ENCODE assay signal across 10 cellular contexts in the genomic region with DNA sequence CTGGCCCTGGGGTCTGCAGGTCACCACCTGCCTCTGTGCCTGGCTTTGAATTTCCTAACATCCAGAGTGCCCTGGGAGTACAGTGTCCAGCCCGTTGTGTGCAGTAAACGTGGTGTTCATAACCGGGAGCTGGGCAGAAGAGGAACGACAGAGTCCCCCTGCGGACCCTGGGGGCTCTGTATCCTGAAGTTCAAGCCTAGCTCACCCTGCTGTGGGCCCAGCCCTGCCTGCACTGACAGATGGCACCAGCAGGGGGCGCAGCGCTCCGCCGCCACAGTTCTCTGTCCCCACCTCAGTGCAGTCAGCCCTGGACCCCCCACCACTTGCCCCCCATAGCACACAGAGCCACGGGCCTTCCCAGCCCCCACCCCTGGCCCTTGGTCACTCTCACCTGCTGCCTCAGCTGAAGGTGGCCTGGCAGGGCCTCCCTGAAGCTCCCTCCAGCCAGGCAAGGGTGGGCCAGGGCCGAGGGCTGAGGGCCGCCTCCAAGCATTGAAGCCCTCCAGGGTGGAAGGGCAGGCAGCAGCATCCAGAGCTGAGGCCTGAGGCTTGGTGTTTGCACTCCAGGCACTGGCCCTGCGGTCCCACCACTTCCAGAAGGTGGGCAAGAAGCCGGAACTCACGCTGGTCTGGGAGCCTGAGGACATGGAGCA. TPM values are rescaled to one million over a fixed set of nuclear protein-coding genes. Genes with fewer than 3 reads are reported as not detected.
DNase-seq lines count a peak whose midpoint lies in the region; ATAC-seq, FAIRE-seq and TF ChIP-seq lines count a peak whose summit lies in the region.
"Not testable (repeated sequence)": the region's sequence is repeated elsewhere in the genome, so short reads cannot be mapped to it uniquely, and the experiment has no call there.
"Had no signal": no experiment of that assay in that cellular context is flagged by ENCODE, and none has a peak within 500 bp of the region (broad histone marks: within the 10 kb centered on the region; RNA-seq: fewer than 3 reads in every experiment).

No MANE protein-coding gene starts in this region.

- not testable (repeated sequence) for H3K9me3 ChIP-seq in Caco-2; kidney (ENCODE audit: control insufficient read depth in 1 of 2, low read length in 2 of 2); osteoblast (ENCODE audit: low read depth, low read length)

- FAIRE-seq in kidney (lab: Jason Lieb, UNC), result not testable (repeated sequence)

- H3K4me3 ChIP-seq in Caco-2 (ENCODE audit: low read depth, low read length); WI38 (ENCODE audit: low read depth, low read length); epithelial cell of esophagus (ENCODE audit: low read length); kidney (ENCODE audit: low read length in 2 of 2); osteoblast (ENCODE audit: insufficient read depth, low read length): not testable (repeated sequence)

- ATAC-seq in activated naive CD8-positive, alpha-beta T cell treated with anti-CD3 and anti-CD28 coated beads, Interleukin-2, amount 10 ng/mL, durations not matched to agents 7 days and 5 days (ENCODE audit: low read depth), result peak; percentile 68

- not testable (repeated sequence) for H3K36me3 Mint-ChIP-seq in Caco-2 (ENCODE audit: insufficient read depth, unreplicated experiment); HFFc6 (ENCODE audit: low read depth); activated naive CD8-positive, alpha-beta T cell treated with anti-CD3 and anti-CD28 coated beads, Interleukin-2, amount 10 ng/mL, durations not matched to agents 7 days and 5 days; type B pancreatic cell

- intact Hi-C loops in Caco-2 (cut with micrococcal nuclease; ENCODE audit: unreplicated experiment); kidney (cut with DNase I): not testable (repeated sequence)

- CTCF ChIA-PET in Caco-2 (lab: Charles Lee), result interaction anchor here (0.7 to 0.9 kb wide), 2 partner anchors 30 to 104 kb away, joined by 4 read pairs; no protein-coding TSS in a partner anchor

- POLR2A ChIA-PET in Caco-2 (lab: Charles Lee); activated naive CD8-positive, alpha-beta T cell treated with anti-CD3 and anti-CD28 coated beads, Interleukin-2, amount 10 ng/mL, durations not matched to agents 7 days and 5 days (lab: Charles Lee): not testable (repeated sequence)

- not testable (repeated sequence) for H3K27ac Mint-ChIP-seq in Caco-2 (ENCODE audit: unreplicated experiment); HFFc6; activated naive CD8-positive, alpha-beta T cell treated with anti-CD3 and anti-CD28 coated beads, Interleukin-2, amount 10 ng/mL, durations not matched to agents 7 days and 5 days; type B pancreatic cell

- peak in 1 of 2 experiments; percentile 7 for DNase-seq in Caco-2
- DNase-seq in HFFc6; epithelial cell of esophagus (ENCODE audit: low read depth); type B pancreatic cell (ENCODE audit: extremely low spot score, unreplicated experiment): not testable (repeated sequence)
- DNase-seq in activated naive CD8-positive, alpha-beta T cell treated with anti-CD3 and anti-CD28 coated beads, Interleukin-2, amount 10 ng/mL, durations not matched to agents 7 days and 5 days, result peak; percentile 37
- DNase-seq in kidney, result peak; percentile 59
- peak; percentile 50 for DNase-seq in osteoblast (ENCODE audit: insufficient read length, low spot score, missing footprints)

- not testable (repeated sequence) for H3K79me2 ChIP-seq in osteoblast (ENCODE audit: insufficient read depth, low read length)

- H3K9ac ChIP-seq in kidney (ENCODE audit: low read length in 2 of 2), result not testable (repeated sequence)

- not testable (repeated sequence) for H3K36me3 ChIP-seq in Caco-2 (ENCODE audit: control insufficient read depth, insufficient read depth, low read length); kidney (ENCODE audit: control insufficient read depth in 1 of 2, insufficient read depth in 2 of 2, low read length in 2 of 2); osteoblast (ENCODE audit: insufficient read depth, low read length)

- H3K4me1 ChIP-seq in Caco-2; kidney (ENCODE audit: control insufficient read depth in 1 of 2, insufficient read depth in 1 of 2, low read depth in 1 of 2, low read length in 2 of 2); osteoblast (ENCODE audit: insufficient read depth, low read length): not testable (repeated sequence)

- H2AFZ ChIP-seq in osteoblast (ENCODE audit: low read length), result not testable (repeated sequence)

- BruUV-seq in Caco-2 (replicated peaks; lab: Mats Ljungman, UMichigan), result not testable (repeated sequence)

- not testable (repeated sequence) for H3K27me3 ChIP-seq in Caco-2 (replicated peaks; ENCODE audit: control insufficient read depth, insufficient read depth, low read length); osteoblast (ENCODE audit: insufficient read depth, low read length)

- H3K9me3 Mint-ChIP-seq in Caco-2 (ENCODE audit: unreplicated experiment); HFFc6; activated naive CD8-positive, alpha-beta T cell treated with anti-CD3 and anti-CD28 coated beads, Interleukin-2, amount 10 ng/mL, durations not matched to agents 7 days and 5 days; type B pancreatic cell: not testable (repeated sequence)

- TF ChIP-seq CTCF in Caco-2 (IDR thresholded peaks at IDR 0.05; ENCODE audit: insufficient read depth in 1 of 2, low read depth in 1 of 2, low read length in 1 of 2, severe bottlenecking in 1 of 2, unreplicated experiment in 1 of 2) (peak; percentile 6 to 69), HFFc6 (IDR thresholded peaks at IDR 0.05) (peak; percentile 90), WI38 (IDR thresholded peaks at IDR 0.05; ENCODE audit: low read depth, low read length) (peak; percentile 41), epithelial cell of esophagus (IDR thresholded peaks at IDR 0.05; ENCODE audit: insufficient read depth, low read depth, low read length, missing control alignments) (peak; percentile 47), type B pancreatic cell (conservative IDR thresholded peaks at IDR 0.05) (peak; percentile 80)
- not testable (repeated sequence) for TF ChIP-seq CTCF in kidney (IDR thresholded peaks at IDR 0.05; ENCODE audit: borderline replicate concordance, extremely low read depth, insufficient read depth); osteoblast (IDR thresholded peaks at IDR 0.05; ENCODE audit: extremely low read depth, low read depth, low read length)

- H4K20me1 ChIP-seq in osteoblast (ENCODE audit: insufficient read depth, low read length), result not testable (repeated sequence)

- H3K27ac ChIP-seq in kidney (ENCODE audit: low read depth in 2 of 2, low read length in 2 of 2); osteoblast (ENCODE audit: low read depth, low read length): not testable (repeated sequence)

- H3K4me1 Mint-ChIP-seq in Caco-2 (ENCODE audit: low read depth, unreplicated experiment); HFFc6 (ENCODE audit: low read depth); activated naive CD8-positive, alpha-beta T cell treated with anti-CD3 and anti-CD28 coated beads, Interleukin-2, amount 10 ng/mL, durations not matched to agents 7 days and 5 days; type B pancreatic cell (ENCODE audit: unreplicated experiment): not testable (repeated sequence)

- not testable (repeated sequence) for H3K27me3 Mint-ChIP-seq in Caco-2 (ENCODE audit: insufficient read depth, unreplicated experiment); HFFc6 (ENCODE audit: insufficient read depth); activated naive CD8-positive, alpha-beta T cell treated with anti-CD3 and anti-CD28 coated beads, Interleukin-2, amount 10 ng/mL, durations not matched to agents 7 days and 5 days; type B pancreatic cell

- not testable (repeated sequence) for H3K4me2 ChIP-seq in osteoblast (ENCODE audit: insufficient read depth, low read length)

- not testable (repeated sequence) for H3K4me3 Mint-ChIP-seq in Caco-2 (ENCODE audit: unreplicated experiment); HFFc6; activated naive CD8-positive, alpha-beta T cell treated with anti-CD3 and anti-CD28 coated beads, Interleukin-2, amount 10 ng/mL, durations not matched to agents 7 days and 5 days; type B pancreatic cell

RNA-seq across cellular contexts. Expression of a gene that starts 43.2 kb away (rescaled TPM):
- total RNA-seq in Caco-2 (2022) (4.9 and 5.8 TPM in 2 replicates), kidney (not detected), osteoblast (not detected in 2 replicates), type B pancreatic cell (ENCODE audit: low replicate concordance) (0.27 and 1.5 TPM in 2 replicates)
- not detected for total RNA-seq in HFFc6 (2021; fragmentation: NEBNext Ultra II Directional; extraction: Animal tissue kit (Norgen Biotek cat#: 25700))
- not detected for total RNA-seq in activated naive CD8-positive, alpha-beta T cell treated with anti-CD3 and anti-CD28 coated beads, Interleukin-2, amount 10 ng/mL, durations not matched to agents 7 days and 5 days
- polyA plus RNA-seq in kidney (ENCODE audit: insufficient read depth, low read depth, low replicate concordance), result not detected
- total RNA-seq: SK-MEL-5 had no signal
- polyA plus RNA-seq: immature natural killer cell had no signal
